11 cellular contexts compared by ENCODE assay signal in genomic region chr2:207122914-207123744, GRCh38. TPM values are rescaled to one million over a fixed set of nuclear protein-coding genes. Genes with fewer than 3 reads are reported as not detected.
DNase-seq lines count a peak whose midpoint lies in the region; ATAC-seq, FAIRE-seq and TF ChIP-seq lines count a peak whose summit lies in the region.
"Had no signal": no experiment of that assay in that cellular context is flagged by ENCODE, and none has a peak within 500 bp of the region (broad histone marks: within the 10 kb centered on the region; RNA-seq: fewer than 3 reads in every experiment).

No MANE protein-coding gene starts in this region.

- no peaks in the 10 kb centered on the region for H3K9me3 Mint-ChIP-seq in Caco-2 (ENCODE audit: unreplicated experiment)

- H3K27me3 Mint-ChIP-seq in Caco-2 (ENCODE audit: insufficient read depth, unreplicated experiment) = peaks cover 3% of the 10 kb centered on the region

- ATAC-seq in A549 (peak in 1 of 2 experiments; percentile 10; a peak in 2 of 6 replicates), GM21515 (IDR thresholded peaks at IDR 0.05; ENCODE audit: unreplicated experiment) (no peak)

- no peaks in the 10 kb centered on the region for H3K36me3 Mint-ChIP-seq in Caco-2 (ENCODE audit: insufficient read depth, unreplicated experiment)

- no peaks in the 10 kb centered on the region for H3K27me3 ChIP-seq in neutrophil
- H3K27me3 ChIP-seq in stomach = no peaks in the 10 kb centered on the region
- H3K27me3 ChIP-seq in Caco-2 (replicated peaks; ENCODE audit: control insufficient read depth, insufficient read depth, low read length) = no peaks in the 10 kb centered on the region
- H3K27me3 ChIP-seq: BLaER1, esophagus squamous epithelium had no signal

- no peak for TF ChIP-seq RAD21 in A549 (conservative IDR thresholded peaks at IDR 0.05 in 1 of 2, IDR thresholded peaks at IDR 0.05 in 1 of 2)

- no TSS peak for BruUV-seq in Caco-2 (replicated peaks; lab: Mats Ljungman, UMichigan)

- DNase-seq in A549 (ENCODE audit: low read depth in 1 of 2, low spot score in 1 of 2) = no peak
- peak; percentile 11 for DNase-seq in NCI-H82 treated with DMSO at 0.1 percent for 48 hours (lab: John Stamatoyannopoulos, UW; ENCODE audit: unreplicated experiment)
- peak; percentile 82 for DNase-seq in activated effector memory CD4-positive, alpha-beta T cell treated with anti-CD3 and anti-CD28 coated beads, Interleukin-2, amount 50 U/mL, for 16 hours
- DNase-seq in stomach = no peak
- no peak for DNase-seq in Caco-2
- no peak for DNase-seq in COLO668 (lab: John Stamatoyannopoulos, UW; ENCODE audit: unreplicated experiment)
- DNase-seq: esophagus squamous epithelium, KG1 had no signal

- POLR2A ChIA-PET in A549 (lab: Yijun Ruan, JAX) (interaction anchor here (0.6 to 2.1 kb wide), 3 partner anchors 18 to 43 kb away, joined by 3 to 8 read pairs (median 3); partner anchors contain the start of gene KLF7), Caco-2 (lab: Charles Lee) (no interaction called here)

- H3K27ac ChIP-seq in A549 (peak overlapping the region in 1 of 2 experiments; percentile 50; a peak in 2 of 6 replicates), neutrophil (peak overlapping the region; percentile 75), stomach (peak overlapping the region in 2 of 5 donors; percentile 27 to 46)
- H3K27ac ChIP-seq: BLaER1 had no signal

- intact Hi-C loops in stomach (cut with DNase I; ENCODE audit: low total_unique reads) (no loop called here), Caco-2 (cut with micrococcal nuclease; ENCODE audit: unreplicated experiment) (no loop called here)

- H3K4me1 Mint-ChIP-seq in Caco-2 (ENCODE audit: low read depth, unreplicated experiment) = no peaks in the 10 kb centered on the region

- 0 out of 3 replicates have a peak, but pooled peaks cover 4% of the 10 kb centered on the region for H3K9me3 ChIP-seq in A549
- H3K9me3 ChIP-seq in neutrophil = no peaks in the 10 kb centered on the region
- H3K9me3 ChIP-seq in stomach = no peaks in the 10 kb centered on the region
- H3K9me3 ChIP-seq in Caco-2 = no peaks in the 10 kb centered on the region
- H3K9me3 ChIP-seq: BLaER1, esophagus squamous epithelium had no signal

- CTCF ChIA-PET in A549 (lab: Yijun Ruan, JAX) = interaction anchor here (0.6 to 2.3 kb wide), 4 partner anchors 14 to 354 kb away, joined by 3 to 8 read pairs (median 3); no protein-coding TSS in a partner anchor
- CTCF ChIA-PET in Caco-2 (lab: Charles Lee) = interaction anchor here (0.6 kb wide), 1 partner anchor 17 kb away, joined by 3 read pairs; no protein-coding TSS in a partner anchor

- no peak overlapping the region for H3K27ac Mint-ChIP-seq in Caco-2 (ENCODE audit: unreplicated experiment)

- H3K4me1 ChIP-seq in A549 = peaks cover 73% of the 10 kb centered on the region
- peaks cover 61 to 74% of the 10 kb centered on the region in 2 experiments for H3K4me1 ChIP-seq in neutrophil (ENCODE audit: control insufficient read depth in 1 of 2, insufficient read depth in 1 of 2, low read depth in 1 of 2, low read length in 1 of 2)
- peaks cover 14 to 49% (median 25%) of the 10 kb centered on the region in 4 donors for H3K4me1 ChIP-seq in stomach
- no peaks in the 10 kb centered on the region for H3K4me1 ChIP-seq in Caco-2

- H3K4me3 ChIP-seq in A549 = no peak overlapping the region
- peak overlapping the region in 1 of 2 experiments; percentile 15 for H3K4me3 ChIP-seq in neutrophil (ENCODE audit: low read depth in 1 of 2, low read length in 1 of 2)
- H3K4me3 ChIP-seq in stomach = no peak overlapping the region
- H3K4me3 ChIP-seq in Caco-2 (ENCODE audit: low read depth, low read length) = no peak overlapping the region
- H3K4me3 ChIP-seq: BLaER1, esophagus squamous epithelium had no signal

- WGBS in A549 (ENCODE audit: missing lambda C conversion rate) = 78% methylated on average over 8 of the region's 8 CpGs
- WGBS in stomach, 5 donors = 76 to 86% (median 78%) methylated on average over 8 of the region's 8 CpGs

- no peak overlapping the region for H3K4me3 Mint-ChIP-seq in Caco-2 (ENCODE audit: unreplicated experiment)

- FAIRE-seq in A549 (lab: Jason Lieb, UNC) = no peak

- TF ChIP-seq CTCF in A549 (IDR thresholded peaks at IDR 0.05) = no peak
- no peak for TF ChIP-seq CTCF in neutrophil (IDR thresholded peaks at IDR 0.05)
- no peak for TF ChIP-seq CTCF in stomach (IDR thresholded peaks at IDR 0.05)
- no peak for TF ChIP-seq CTCF in Caco-2 (IDR thresholded peaks at IDR 0.05; ENCODE audit: insufficient read depth in 1 of 2, low read depth in 1 of 2, low read length in 1 of 2, severe bottlenecking in 1 of 2, unreplicated experiment in 1 of 2)

- peak overlapping the region; percentile 38; the same call in 2 of the 3 replicates for H3K4me2 ChIP-seq in A549

- TF ChIP-seq EP300 in A549 (IDR thresholded peaks at IDR 0.05) (no peak), stomach (IDR thresholded peaks at IDR 0.05) (no peak)

- TF ChIP-seq POLR2A in A549 (IDR thresholded peaks at IDR 0.05; ENCODE audit: low read length) (no peak), stomach (IDR thresholded peaks at IDR 0.05) (no peak)

- H3K36me3 ChIP-seq in neutrophil (peaks cover 41% of the 10 kb centered on the region), stomach (peaks cover 11 to 46% (median 25%) of the 10 kb centered on the region in 4 donors), Caco-2 (ENCODE audit: control insufficient read depth, insufficient read depth, low read length) (no peaks in the 10 kb centered on the region)
- H3K36me3 ChIP-seq: BLaER1 had no signal

TF ChIP-seq in A549, 52 proteins besides CTCF, POLR2A, EP300 and RAD21:
- TF ChIP-seq MAX (IDR thresholded peaks at IDR 0.05) (no peak), FOSL2 (IDR thresholded peaks at IDR 0.05) (no peak), FOSL2 (CRISPR knock-in tag; IDR thresholded peaks at IDR 0.05) (peak; percentile 34)

RNA-seq across cellular contexts. Expression of gene KLF7, which starts 42.6 kb away (rescaled TPM):
- polyA plus RNA-seq in A549 (2011; rRNA removed) (29.8 and 31.5 TPM in 2 replicates), A549 (2017; fragmentation: RNase III; extraction: RNeasy Plus Mini Kit Qiagen cat#74134 plus additional on column Dnase treatment) (17.2 to 18.0 TPM (median 17.8 TPM) in 3 replicates), stomach (1 to 10 TPM; 2.7 to 4.7 (median 3.1) TPM)
- 15.5 and 19.1 TPM in 2 replicates for polyA plus RNA-seq in A549 (2012; cell fraction: cytosol; rRNA removed)
- polyA plus RNA-seq in A549 (2012; cell fraction: nucleus; rRNA removed) = 29.5 and 35.8 TPM in 2 replicates
- 101 and 114 TPM in 2 replicates for polyA minus RNA-seq in A549 (2011; rRNA and poly(A)+ RNA removed)
- total RNA-seq in stomach (10 to 100 TPM in 3 of 5 donors, 1 to 10 TPM in 2; 5.2 to 33.0 (median 13.8) TPM), Caco-2 (2022) (0.36 and 1.2 TPM in 2 replicates)

Comparison
In these comparisons a context has a peak if more than half of its experiments do, and no peak if none do; other contexts are left out.
1. DNase-seq: peak in NCI-H82 treated with DMSO at 0.1 percent for 48 hours (single experiment) and activated effector memory CD4-positive, alpha-beta T cell treated with anti-CD3 and anti-CD28 coated beads, Interleukin-2, amount 50 U/mL, for 16 hours (single experiment); none in A549 (0 of 2), stomach (single experiment), Caco-2 (0 of 2) and COLO668 (single experiment).